24 cellular contexts compared by ENCODE assay signal in genomic region chr17:62860962-62861873, GRCh38. TPM values are rescaled to one million over a fixed set of nuclear protein-coding genes. Genes with fewer than 3 reads are reported as not detected.
DNase-seq lines count a peak whose midpoint lies in the region; ATAC-seq and TF ChIP-seq lines count a peak whose summit lies in the region.
"Had no signal": no experiment of that assay in that cellular context is flagged by ENCODE, and none has a peak within 500 bp of the region (broad histone marks: within the 10 kb centered on the region; RNA-seq: fewer than 3 reads in every experiment).

No MANE protein-coding gene starts in this region.

- H3K36me3 Mint-ChIP-seq in Calu3 (ENCODE audit: insufficient read depth, unreplicated experiment) (peaks cover 10% of the 10 kb centered on the region), T-cell (no peaks in the 10 kb centered on the region)
- H3K36me3 Mint-ChIP-seq: activated naive CD4-positive, alpha-beta T cell treated with anti-CD3 and anti-CD28 coated beads, Interleukin-2, amount 50 U/mL, for 72 hours; stimulated activated naive B cell treated with anti-CD40 and anti-IgM and Interleukin-4, amounts not matched to agents 10 μg/mL and 1 μg/mL and 100 μg/mL, for 72 hours had no signal

- H3K36me3 ChIP-seq in osteoblast (ENCODE audit: insufficient read depth, low read length), result no peaks in the 10 kb centered on the region
- H3K36me3 ChIP-seq in tibial artery, result no peaks in the 10 kb centered on the region
- H3K36me3 ChIP-seq: spleen, vagina had no signal

- H3K9me3 ChIP-seq in osteoblast (ENCODE audit: low read depth, low read length), result no peaks in the 10 kb centered on the region
- no peaks in the 10 kb centered on the region for H3K9me3 ChIP-seq in tibial artery
- H3K9me3 ChIP-seq: spleen, vagina had no signal

- no peaks in the 10 kb centered on the region for H3K79me2 ChIP-seq in osteoblast (ENCODE audit: insufficient read depth, low read length)

- no peaks in the 10 kb centered on the region for H3K27me3 Mint-ChIP-seq in Calu3 (ENCODE audit: unreplicated experiment)
- H3K27me3 Mint-ChIP-seq in T-cell, result peaks cover 13 to 17% of the 10 kb centered on the region in 2 donors

- BruUV-seq in Calu3 (replicated peaks; lab: Mats Ljungman, UMichigan), result no TSS peak

- peak overlapping the region; percentile 89 for H3K27ac Mint-ChIP-seq in Calu3 (ENCODE audit: unreplicated experiment)
- no peak overlapping the region for H3K27ac Mint-ChIP-seq in T-cell
- H3K27ac Mint-ChIP-seq: activated CD4-positive, alpha-beta T cell treated with anti-CD3 and anti-CD28 coated beads, Interleukin-2, amount 10 ng/mL, durations not matched to agents 7 days and 5 days; activated naive CD4-positive, alpha-beta T cell treated with anti-CD3 and anti-CD28 coated beads, Interleukin-2, amount 50 U/mL, for 72 hours; stimulated activated naive B cell treated with anti-CD40 and anti-IgM and Interleukin-4, amounts not matched to agents 10 μg/mL and 1 μg/mL and 100 μg/mL, for 72 hours had no signal

- ATAC-seq in T-cell (replicated peaks in 1 of 4), result no peak
- no peak for ATAC-seq in HG02840 (IDR thresholded peaks at IDR 0.05; ENCODE audit: low FRiP score, unreplicated experiment)
- ATAC-seq: activated naive CD4-positive, alpha-beta T cell treated with anti-CD3 and anti-CD28 coated beads, Interleukin-2, amount 50 U/mL, for 72 hours; GM12878; left lobe of liver; stimulated activated naive B cell treated with anti-CD40 and anti-IgM and Interleukin-4, amounts not matched to agents 10 μg/mL and 1 μg/mL and 100 μg/mL, for 72 hours had no signal

- no peaks in the 10 kb centered on the region for H4K20me1 ChIP-seq in osteoblast (ENCODE audit: insufficient read depth, low read length)

- TF ChIP-seq CTCF in Calu3 (IDR thresholded peaks at IDR 0.05; ENCODE audit: unreplicated experiment), result no peak
- no peak for TF ChIP-seq CTCF in osteoblast (IDR thresholded peaks at IDR 0.05; ENCODE audit: extremely low read depth, low read depth, low read length)
- no peak for TF ChIP-seq CTCF in tibial artery (IDR thresholded peaks at IDR 0.05)

- CTCF ChIA-PET in Calu3 (lab: Charles Lee), result interaction anchor here (0.6 kb wide), 1 partner anchor 96 kb away, joined by 5 read pairs; no protein-coding TSS in a partner anchor
- CTCF ChIA-PET in T-cell (lab: Charles Lee), result no interaction called here

- H3K4me3 Mint-ChIP-seq in Calu3 (ENCODE audit: low read depth, unreplicated experiment), result peak overlapping the region; percentile 15
- H3K4me3 Mint-ChIP-seq in T-cell, result no peak overlapping the region
- H3K4me3 Mint-ChIP-seq: activated CD4-positive, alpha-beta T cell treated with anti-CD3 and anti-CD28 coated beads, Interleukin-2, amount 10 ng/mL, durations not matched to agents 7 days and 5 days; H9; stimulated activated naive B cell treated with anti-CD40 and anti-IgM and Interleukin-4, amounts not matched to agents 10 μg/mL and 1 μg/mL and 100 μg/mL, for 72 hours had no signal

- intact Hi-C loops in Calu3 (cut with micrococcal nuclease; ENCODE audit: unreplicated experiment) (no loop called here), tibial artery (cut with DNase I; ENCODE audit: low total_unique reads) (no loop called here)

- H3K9me3 Mint-ChIP-seq in Calu3 (ENCODE audit: low read depth, unreplicated experiment) (no peaks in the 10 kb centered on the region), T-cell (no peaks in the 10 kb centered on the region)
- H3K9me3 Mint-ChIP-seq: activated CD4-positive, alpha-beta T cell treated with anti-CD3 and anti-CD28 coated beads, Interleukin-2, amount 10 ng/mL, durations not matched to agents 7 days and 5 days; activated naive CD4-positive, alpha-beta T cell treated with anti-CD3 and anti-CD28 coated beads, Interleukin-2, amount 50 U/mL, for 72 hours; H9; stimulated activated naive B cell treated with anti-CD40 and anti-IgM and Interleukin-4, amounts not matched to agents 10 μg/mL and 1 μg/mL and 100 μg/mL, for 72 hours had no signal

- H2AFZ ChIP-seq in osteoblast (ENCODE audit: low read length), result no peak overlapping the region

- peaks cover 20% of the 10 kb centered on the region for H3K4me1 Mint-ChIP-seq in Calu3 (ENCODE audit: low read depth, unreplicated experiment)
- no peaks in the 10 kb centered on the region for H3K4me1 Mint-ChIP-seq in T-cell
- H3K4me1 Mint-ChIP-seq: activated CD4-positive, alpha-beta T cell treated with anti-CD3 and anti-CD28 coated beads, Interleukin-2, amount 10 ng/mL, durations not matched to agents 7 days and 5 days; stimulated activated naive B cell treated with anti-CD40 and anti-IgM and Interleukin-4, amounts not matched to agents 10 μg/mL and 1 μg/mL and 100 μg/mL, for 72 hours had no signal

- no peak overlapping the region for H3K4me2 ChIP-seq in osteoblast (ENCODE audit: insufficient read depth, low read length)

- H3K4me1 ChIP-seq in osteoblast (ENCODE audit: insufficient read depth, low read length) (peaks cover 12% of the 10 kb centered on the region), tibial artery (peaks cover 0 to 6% (median 0%) of the 10 kb centered on the region in 4 donors)
- H3K4me1 ChIP-seq: spleen, vagina had no signal

- H3K27ac ChIP-seq in osteoblast (ENCODE audit: low read depth, low read length), result no peak overlapping the region
- H3K27ac ChIP-seq in tibial artery, result no peak overlapping the region
- H3K27ac ChIP-seq: SK-N-MC, spleen, vagina had no signal

- peak; percentile 48 for DNase-seq in Calu3
- peak; percentile 27 for DNase-seq in LoVo (ENCODE audit: low spot score)
- peak; percentile 46 for DNase-seq in ecto neural progenitor cell (ENCODE audit: low spot score)
- DNase-seq in osteoblast (ENCODE audit: insufficient read length, low spot score, missing footprints), result peak; percentile 60
- DNase-seq in cortex of kidney (lab: John Stamatoyannopoulos, UW), result no peak
- DNase-seq in T-cell, result no peak
- no peak for DNase-seq in tibial artery
- DNase-seq: activated CD4-positive, alpha-beta T cell treated with anti-CD3 and anti-CD28 coated beads, Interleukin-2, amount 10 ng/mL, durations not matched to agents 7 days and 5 days; activated T-cell treated with anti-CD3 and anti-CD28 coated beads, Interleukin-2, amount 50 U/mL, for 1 hour; H9; hypothalamus; NCI-H146; NCI-H446 treated with DMSO at 0.1 percent for 48 hours; spleen; stimulated activated naive B cell treated with anti-CD40 and anti-IgM and Interleukin-4, amounts not matched to agents 10 μg/mL and 1 μg/mL and 100 μg/mL, for 72 hours had no signal

- H3K27me3 ChIP-seq in osteoblast (ENCODE audit: insufficient read depth, low read length) (peaks cover 3% of the 10 kb centered on the region), tibial artery (no peaks in the 10 kb centered on the region)
- H3K27me3 ChIP-seq: spleen, vagina had no signal

- POLR2A ChIA-PET in T-cell (lab: Charles Lee), result no interaction called here

- H3K4me3 ChIP-seq in osteoblast (ENCODE audit: insufficient read depth, low read length) (no peak overlapping the region), tibial artery (no peak overlapping the region)
- H3K4me3 ChIP-seq: GM12878, SK-N-MC, spleen, vagina had no signal

RNA-seq across cellular contexts. Expression of gene MARCHF10, which starts 53.1 kb away (rescaled TPM):
- total RNA-seq in Calu3 (2022) (not detected in 2 replicates), osteoblast (under 0.01 TPM in 1 of 2 replicates, not detected in the other), T-cell (under 1 TPM in 3 of 5 donors, not detected in 2; 0.10 to 0.23 (median 0.13) TPM)
- total RNA-seq: activated CD4-positive, alpha-beta T cell treated with anti-CD3 and anti-CD28 coated beads, Interleukin-2, amount 10 ng/mL, durations not matched to agents 7 days and 5 days; activated naive CD4-positive, alpha-beta T cell treated with anti-CD3 and anti-CD28 coated beads, Interleukin-2, amount 50 U/mL, for 72 hours; G401; H9; left lobe of liver; myocyte; posterior vena cava; spleen had no signal

Comparison
In these comparisons a context has a peak if more than half of its experiments do, and no peak if none do; other contexts are left out.
1. DNase-seq: peak in Calu3 (single experiment), LoVo (single experiment), ecto neural progenitor cell (single experiment) and osteoblast (single experiment); none in cortex of kidney (single experiment), T-cell (0 of 34) and tibial artery (0 of 2).